10 cellular contexts compared by ENCODE assay signal in genomic region chr11:266676-267439, GRCh38. TPM values are rescaled to one million over a fixed set of nuclear protein-coding genes. Genes with fewer than 3 reads are reported as not detected.
A peak's percentile ranks its signal among the peaks of the same experiment; 100 is the strongest.
DNase-seq lines count a peak whose midpoint lies in the region; ATAC-seq and TF ChIP-seq lines count a peak whose summit lies in the region.
"Had no signal": no experiment of that assay in that cellular context is flagged by ENCODE, and none has a peak within 500 bp of the region (broad histone marks: within the 10 kb centered on the region; RNA-seq: fewer than 3 reads in every experiment).

No MANE protein-coding gene starts in this region.

- peaks cover 1% of the 10 kb centered on the region for H3K9me3 Mint-ChIP-seq in activated CD4-positive, alpha-beta memory T cell treated with anti-CD3 and anti-CD28 coated beads, Interleukin-2, amount 10 ng/mL, durations not matched to agents 7 days and 5 days

- H3K4me1 ChIP-seq in BLaER1 treated with 17β-estradiol and CSF1 and Interleukin-3, amounts not matched to agents 10 nM and 100 nM = peaks cover 30 to 40% (median 36%) of the 10 kb centered on the region in 10 experiments

- H3K9me3 ChIP-seq in BLaER1 treated with 17β-estradiol and CSF1 and Interleukin-3, amounts not matched to agents 10 nM and 100 nM (replicated peaks in 1 of 11) = peaks cover 7 to 11% (median 8%) of the 10 kb centered on the region in 11 experiments; a peak in 20 of 22 replicates

- POLR2A ChIA-PET in activated CD4-positive, alpha-beta memory T cell treated with anti-CD3 and anti-CD28 coated beads, Interleukin-2, amount 10 ng/mL, durations not matched to agents 7 days and 5 days (lab: Charles Lee) = interaction anchor here (0.7 to 3.7 kb wide), 17 partner anchors 9 to 140 kb away, joined by 3 to 75 read pairs (median 11); partner anchors contain the start of genes BET1L, IFITM2, NLRP6 and PGGHG

- peaks cover 36% of the 10 kb centered on the region for H3K4me1 Mint-ChIP-seq in activated CD4-positive, alpha-beta memory T cell treated with anti-CD3 and anti-CD28 coated beads, Interleukin-2, amount 10 ng/mL, durations not matched to agents 7 days and 5 days

- H3K4me3 ChIP-seq in BLaER1 treated with 17β-estradiol and CSF1 and Interleukin-3, amounts not matched to agents 10 nM and 100 nM = no peak overlapping the region

- H4K20me1 ChIP-seq in BLaER1 treated with 17β-estradiol and CSF1 and Interleukin-3, amounts not matched to agents 10 nM and 100 nM = no peaks in the 10 kb centered on the region

- CTCF ChIA-PET in activated CD4-positive, alpha-beta memory T cell treated with anti-CD3 and anti-CD28 coated beads, Interleukin-2, amount 10 ng/mL, durations not matched to agents 7 days and 5 days (lab: Charles Lee) = interaction anchor here (1.4 to 3.3 kb wide), 2 partner anchors 10 to 15 kb away, joined by 3 to 17 read pairs; no protein-coding TSS in a partner anchor

- in situ Hi-C loops in KBM-7 (cut with MboI; ENCODE audit: low pct_unique_long_range_greater_than_20kb, low sequenced_read_pairs) = no loop called here

- no peaks in the 10 kb centered on the region for H3K27me3 ChIP-seq in BLaER1 treated with 17β-estradiol and CSF1 and Interleukin-3, amounts not matched to agents 10 nM and 100 nM

- H3K36me3 ChIP-seq in BLaER1 treated with 17β-estradiol and CSF1 and Interleukin-3, amounts not matched to agents 10 nM and 100 nM = no peaks in the 10 kb centered on the region; a peak in 1 of 22 replicates

- peaks cover 14% of the 10 kb centered on the region for H3K36me3 Mint-ChIP-seq in activated CD4-positive, alpha-beta memory T cell treated with anti-CD3 and anti-CD28 coated beads, Interleukin-2, amount 10 ng/mL, durations not matched to agents 7 days and 5 days (ENCODE audit: low read depth)

- no peaks in the 10 kb centered on the region for H3K27me3 Mint-ChIP-seq in activated CD4-positive, alpha-beta memory T cell treated with anti-CD3 and anti-CD28 coated beads, Interleukin-2, amount 10 ng/mL, durations not matched to agents 7 days and 5 days

- no peak overlapping the region for H3K9ac ChIP-seq in BLaER1 treated with 17β-estradiol and CSF1 and Interleukin-3, amounts not matched to agents 10 nM and 100 nM

- peak overlapping the region in 7 of 11 experiments; percentile 25 to 60 (median 42); a peak in 10 of 22 replicates for H3K27ac ChIP-seq in BLaER1 treated with 17β-estradiol and CSF1 and Interleukin-3, amounts not matched to agents 10 nM and 100 nM

- H3K4me3 Mint-ChIP-seq in activated CD4-positive, alpha-beta memory T cell treated with anti-CD3 and anti-CD28 coated beads, Interleukin-2, amount 10 ng/mL, durations not matched to agents 7 days and 5 days = peak overlapping the region; percentile 68

- DNase-seq in KBM-7 (peak; percentile 41), left lobe of liver (ENCODE audit: low spot score) (peak; percentile 40), NCI-H1694 treated with DMSO at 0.1 percent for 48 hours (lab: John Stamatoyannopoulos, UW) (no peak), NCI-H1436 treated with DMSO at 0.1 percent for 48 hours (lab: John Stamatoyannopoulos, UW) (no peak)
- DNase-seq in activated CD4-positive, alpha-beta memory T cell treated with anti-CD3 and anti-CD28 coated beads, Interleukin-2, amount 10 ng/mL, durations not matched to agents 7 days and 5 days = no peak
- DNase-seq: foreskin melanocyte had no signal

- ATAC-seq in left lobe of liver (no peak), GM19467 (IDR thresholded peaks at IDR 0.05; ENCODE audit: unreplicated experiment) (no peak), SK-N-SH treated with all-trans-retinoic acid at 6 μM for 48 hours (no peak)

- peak overlapping the region; percentile 68 for H3K27ac Mint-ChIP-seq in activated CD4-positive, alpha-beta memory T cell treated with anti-CD3 and anti-CD28 coated beads, Interleukin-2, amount 10 ng/mL, durations not matched to agents 7 days and 5 days

- no peak overlapping the region; a peak in 1 of 22 replicates for H3K4me2 ChIP-seq in BLaER1 treated with 17β-estradiol and CSF1 and Interleukin-3, amounts not matched to agents 10 nM and 100 nM

TF ChIP-seq in SK-N-SH treated with all-trans-retinoic acid at 6 μM for 48 hours, 23 proteins besides CTCF, POLR2A, EP300 and RAD21:
- TF ChIP-seq TCF4 (CRISPR knock-in tag; IDR thresholded peaks at IDR 0.05; ENCODE audit: borderline replicate concordance) = no peak
- no peak for TF ChIP-seq CREB5 (CRISPR knock-in tag; IDR thresholded peaks at IDR 0.05; ENCODE audit: low read depth)
- TF ChIP-seq ESRRG (CRISPR knock-in tag; IDR thresholded peaks at IDR 0.05) = no peak
- no peak for TF ChIP-seq TSHZ2 (CRISPR knock-in tag; IDR thresholded peaks at IDR 0.05)
- no peak for TF ChIP-seq BACH2 (CRISPR knock-in tag; IDR thresholded peaks at IDR 0.05; ENCODE audit: borderline replicate concordance)
- TF ChIP-seq ISL1 (CRISPR knock-in tag; IDR thresholded peaks at IDR 0.05) = no peak
- no peak for TF ChIP-seq ARNTL (CRISPR knock-in tag; IDR thresholded peaks at IDR 0.05; ENCODE audit: borderline replicate concordance, low read depth)
- no peak for TF ChIP-seq RARB (CRISPR knock-in tag; IDR thresholded peaks at IDR 0.05)
- no peak for TF ChIP-seq SNAI2 (CRISPR knock-in tag; IDR thresholded peaks at IDR 0.05)
- no peak for TF ChIP-seq ZNF70 (CRISPR knock-in tag; IDR thresholded peaks at IDR 0.05)
- TF ChIP-seq CSRNP3 (CRISPR knock-in tag; IDR thresholded peaks at IDR 0.05) = no peak
- TF ChIP-seq CSDC2 (CRISPR knock-in tag; IDR thresholded peaks at IDR 0.05) = no peak
- TF ChIP-seq PPARA (CRISPR knock-in tag; IDR thresholded peaks at IDR 0.05; ENCODE audit: borderline replicate concordance) = no peak
TF ChIP-seq in SK-N-SH treated with all-trans-retinoic acid at 6 μM for 48 hours: peak in this region for 0.

RNA-seq across cellular contexts. Expression of gene NLRP6, which starts 11.3 kb away (rescaled TPM):
- total RNA-seq in activated CD4-positive, alpha-beta memory T cell treated with anti-CD3 and anti-CD28 coated beads, Interleukin-2, amount 10 ng/mL, durations not matched to agents 7 days and 5 days = 1 to 10 TPM; 2.5 TPM
- total RNA-seq in left lobe of liver = 1.9 TPM
- total RNA-seq: myocyte had no signal

RNA-seq across cellular contexts. Expression of gene PGGHG, which starts 22.1 kb away (rescaled TPM):
- total RNA-seq in activated CD4-positive, alpha-beta memory T cell treated with anti-CD3 and anti-CD28 coated beads, Interleukin-2, amount 10 ng/mL, durations not matched to agents 7 days and 5 days = 100 to 1,000 TPM; 113 to 117 TPM
- 37.0 TPM for total RNA-seq in left lobe of liver

RNA-seq across cellular contexts. Expression of gene PSMD13, which starts 30.1 kb away (rescaled TPM):
- total RNA-seq in activated CD4-positive, alpha-beta memory T cell treated with anti-CD3 and anti-CD28 coated beads, Interleukin-2, amount 10 ng/mL, durations not matched to agents 7 days and 5 days = 100 to 1,000 TPM; 156 to 160 TPM
- 49.5 TPM for total RNA-seq in left lobe of liver

RNA-seq across cellular contexts. Expression of gene SIRT3, which starts 30.7 kb away (rescaled TPM):
- 10 to 100 TPM; 11.6 to 16.3 TPM for total RNA-seq in activated CD4-positive, alpha-beta memory T cell treated with anti-CD3 and anti-CD28 coated beads, Interleukin-2, amount 10 ng/mL, durations not matched to agents 7 days and 5 days
- 21.4 TPM for total RNA-seq in left lobe of liver

RNA-seq across cellular contexts. Expression of gene IFITM5, which starts 32.5 kb away (rescaled TPM):
- not detected for total RNA-seq in activated CD4-positive, alpha-beta memory T cell treated with anti-CD3 and anti-CD28 coated beads, Interleukin-2, amount 10 ng/mL, durations not matched to agents 7 days and 5 days
- not detected for total RNA-seq in left lobe of liver
- total RNA-seq: myocyte had no signal

Comparison
In these comparisons a context has a peak if more than half of its experiments do, and no peak if none do; other contexts are left out.
1. DNase-seq: peak in KBM-7 (single experiment) and left lobe of liver (single experiment); none in activated CD4-positive, alpha-beta memory T cell treated with anti-CD3 and anti-CD28 coated beads, Interleukin-2, amount 10 ng/mL, durations not matched to agents 7 days and 5 days (single experiment), NCI-H1694 treated with DMSO at 0.1 percent for 48 hours (single experiment) and NCI-H1436 treated with DMSO at 0.1 percent for 48 hours (single experiment).